Comparison of ENCODE assay signal across 33 cellular contexts in the genomic region with DNA sequence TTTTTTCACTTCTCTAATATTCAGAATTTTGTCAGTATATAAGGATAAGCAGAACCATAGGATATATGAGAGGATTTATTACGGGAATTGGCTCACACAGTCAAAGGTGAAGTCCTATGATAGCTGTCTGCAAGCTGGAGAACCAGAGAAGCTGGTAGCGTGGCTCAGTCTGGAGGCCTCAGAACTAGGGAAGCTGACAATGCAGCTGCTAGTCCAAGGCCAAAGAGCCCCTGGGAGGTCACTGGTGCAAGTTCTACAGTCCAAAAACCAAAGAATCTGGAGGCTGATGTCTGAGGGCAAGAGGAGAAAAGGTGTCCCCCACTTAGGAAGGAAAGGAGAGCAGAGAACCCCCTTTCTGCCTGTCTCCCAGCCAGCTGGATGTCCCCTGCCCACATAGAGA.
DNase-seq lines count a peak whose midpoint lies in the region; ATAC-seq, FAIRE-seq and TF ChIP-seq lines count a peak whose summit lies in the region.
"Had no signal": no experiment of that assay in that cellular context is flagged by ENCODE, and none has a peak within 500 bp of the region (broad histone marks: within the 10 kb centered on the region; RNA-seq: fewer than 3 reads in every experiment).

No MANE protein-coding gene starts in this region.

- WGBS in HepG2 (ENCODE audit: low lambda C conversion rate): 37% methylated on average over 2 of the region's 2 CpGs
- WGBS in right lobe of liver (ENCODE audit: insufficient coverage, low coverage, low lambda C conversion rate, missing lambda C conversion rate): 40% methylated on average over 1 of the region's 2 CpGs
- WGBS in esophagus muscularis mucosa: 88% methylated on average over 2 of the region's 2 CpGs

- CTCF ChIA-PET in HepG2 (lab: Yijun Ruan, JAX; ENCODE audit: low intra/inter-chr PET ratio, low total read pairs): no interaction called here

- ATAC-seq in HepG2: peak; percentile 38; the same call in 1 of the 3 replicates
- ATAC-seq in right lobe of liver: no peak
- ATAC-seq: A549; CD8-positive, alpha-beta T cell had no signal

- no peak overlapping the region for H3K27ac Mint-ChIP-seq in activated naive CD8-positive, alpha-beta T cell treated with anti-CD3 and anti-CD28 coated beads for 36 hours
- H3K27ac Mint-ChIP-seq: B cell; CD14-positive monocyte; CD4-positive, alpha-beta memory T cell; CD4-positive, alpha-beta T cell; CD4-positive, CD25-positive, alpha-beta regulatory T cell; CD8-positive, alpha-beta T cell had no signal

- in situ Hi-C loops in HepG2 (cut with HindIII; ENCODE audit: extremely low pct_ligation_motif_present, low pct_unique_long_range_greater_than_20kb): no loop called here

- no peak overlapping the region for H2AFZ ChIP-seq in HepG2 (ENCODE audit: low read length)

- no peak for TF ChIP-seq EP300 in HepG2 (IDR thresholded peaks at IDR 0.05; ENCODE audit: low read depth in 2 of 2, low read length in 2 of 2)
- no peak for TF ChIP-seq EP300 in HepG2 (CRISPR knock-in tag; IDR thresholded peaks at IDR 0.05; ENCODE audit: borderline replicate concordance)
- no peak for TF ChIP-seq EP300 in esophagus muscularis mucosa (IDR thresholded peaks at IDR 0.05)

- peaks cover 2% of the 10 kb centered on the region for H3K36me3 Mint-ChIP-seq in activated naive CD8-positive, alpha-beta T cell treated with anti-CD3 and anti-CD28 coated beads for 36 hours
- H3K36me3 Mint-ChIP-seq: CD8-positive, alpha-beta T cell had no signal

- H3K79me2 ChIP-seq in HepG2 (ENCODE audit: insufficient read depth, low read length): no peaks in the 10 kb centered on the region

- H3K4me1 ChIP-seq in HepG2 (ENCODE audit: insufficient read depth, low read length) (peaks cover 6% of the 10 kb centered on the region; the same call in 1 of the 2 replicates), right lobe of liver (no peaks in the 10 kb centered on the region), esophagus muscularis mucosa (no peaks in the 10 kb centered on the region)
- H3K4me1 ChIP-seq: A549; BE2C; BLaER1; BLaER1 treated with 17β-estradiol and CSF1 and Interleukin-3, amounts not matched to agents 10 nM and 100 nM had no signal

- H3K4me3 ChIP-seq in HepG2 (replicated peaks in 1 of 3; ENCODE audit: insufficient read depth in 1 of 3, low read depth in 2 of 3, low read length in 3 of 3): no peak overlapping the region
- no peak overlapping the region for H3K4me3 ChIP-seq in right lobe of liver
- no peak overlapping the region for H3K4me3 ChIP-seq in esophagus muscularis mucosa
- H3K4me3 ChIP-seq: A549; BLaER1; BLaER1 treated with 17β-estradiol and CSF1 and Interleukin-3, amounts not matched to agents 10 nM and 100 nM had no signal

- no peak for TF ChIP-seq CTCF in HepG2 (CRISPR knock-in tag; IDR thresholded peaks at IDR 0.05)
- TF ChIP-seq CTCF in right lobe of liver (IDR thresholded peaks at IDR 0.05): no peak
- no peak for TF ChIP-seq CTCF in esophagus muscularis mucosa (IDR thresholded peaks at IDR 0.05)

- intact Hi-C loops in HepG2 (cut with micrococcal nuclease; ENCODE audit: unreplicated experiment) (no loop called here), right lobe of liver (cut with DNase I) (no loop called here), esophagus muscularis mucosa (cut with DNase I) (no loop called here)

- peaks cover 3% of the 10 kb centered on the region for H3K4me1 Mint-ChIP-seq in activated naive CD8-positive, alpha-beta T cell treated with anti-CD3 and anti-CD28 coated beads for 36 hours
- H3K4me1 Mint-ChIP-seq: B cell; CD14-positive monocyte; CD4-positive, alpha-beta memory T cell; CD4-positive, CD25-positive, alpha-beta regulatory T cell; CD8-positive, alpha-beta memory T cell had no signal

- H3K36me3 ChIP-seq in HepG2 (replicated peaks in 1 of 2; ENCODE audit: control insufficient read depth in 1 of 2, insufficient read depth in 2 of 2, low read length in 2 of 2): 0 out of 5 replicates have a peak, but pooled peaks cover 0 to 2% of the 10 kb centered on the region in 2 experiments
- no peaks in the 10 kb centered on the region for H3K36me3 ChIP-seq in right lobe of liver
- H3K36me3 ChIP-seq in esophagus muscularis mucosa: peaks cover 0 to 10% (median 0%) of the 10 kb centered on the region in 4 donors

- TF ChIP-seq POLR2A in HepG2 (IDR thresholded peaks at IDR 0.05; ENCODE audit: insufficient read depth in 1 of 2, low read depth in 2 of 2, low read length in 2 of 2) (no peak), right lobe of liver (IDR thresholded peaks at IDR 0.05) (no peak), esophagus muscularis mucosa (IDR thresholded peaks at IDR 0.05; ENCODE audit: low read depth) (no peak)

- H3K27ac ChIP-seq in HepG2 (ENCODE audit: extremely low read length, insufficient read depth, low read length) (no peak overlapping the region), right lobe of liver (no peak overlapping the region), esophagus muscularis mucosa (replicated peaks in 1 of 4) (no peak overlapping the region)
- H3K27ac ChIP-seq: 22Rv1; A549; BLaER1; BLaER1 treated with 17β-estradiol and CSF1 and Interleukin-3, amounts not matched to agents 10 nM and 100 nM; C4-2B had no signal

- H3K27me3 Mint-ChIP-seq in activated naive CD8-positive, alpha-beta T cell treated with anti-CD3 and anti-CD28 coated beads for 36 hours: peaks cover 27% of the 10 kb centered on the region

- TF ChIP-seq RAD21 in HepG2 (CRISPR knock-in tag; IDR thresholded peaks at IDR 0.05): no peak

- no peak overlapping the region for H3K9ac ChIP-seq in HepG2 (ENCODE audit: insufficient read depth, low read depth, low read length)
- H3K9ac ChIP-seq: BLaER1; BLaER1 treated with 17β-estradiol and CSF1 and Interleukin-3, amounts not matched to agents 10 nM and 100 nM had no signal

- no peak overlapping the region for H3K4me2 ChIP-seq in HepG2 (ENCODE audit: low read depth, low read length)
- H3K4me2 ChIP-seq: A549; BLaER1; BLaER1 treated with 17β-estradiol and CSF1 and Interleukin-3, amounts not matched to agents 10 nM and 100 nM had no signal

- H3K9me3 Mint-ChIP-seq in activated naive CD8-positive, alpha-beta T cell treated with anti-CD3 and anti-CD28 coated beads for 36 hours: no peaks in the 10 kb centered on the region
- H3K9me3 Mint-ChIP-seq: CD14-positive monocyte; CD4-positive, alpha-beta memory T cell; CD4-positive, alpha-beta T cell; CD4-positive, CD25-positive, alpha-beta regulatory T cell; CD8-positive, alpha-beta T cell had no signal

- no peaks in the 10 kb centered on the region for H3K9me3 ChIP-seq in HepG2 (ENCODE audit: low read length)
- H3K9me3 ChIP-seq in right lobe of liver: no peaks in the 10 kb centered on the region
- no peaks in the 10 kb centered on the region for H3K9me3 ChIP-seq in esophagus muscularis mucosa
- H3K9me3 ChIP-seq: A549; BE2C; BLaER1; BLaER1 treated with 17β-estradiol and CSF1 and Interleukin-3, amounts not matched to agents 10 nM and 100 nM had no signal

- no peak overlapping the region for H3K4me3 Mint-ChIP-seq in activated naive CD8-positive, alpha-beta T cell treated with anti-CD3 and anti-CD28 coated beads for 36 hours
- H3K4me3 Mint-ChIP-seq: B cell; CD14-positive monocyte; CD4-positive, alpha-beta memory T cell; CD4-positive, alpha-beta T cell; CD4-positive, CD25-positive, alpha-beta regulatory T cell; CD8-positive, alpha-beta memory T cell; CD8-positive, alpha-beta T cell had no signal

- H4K20me1 ChIP-seq in HepG2 (ENCODE audit: insufficient read depth, low read length): no peaks in the 10 kb centered on the region
- H4K20me1 ChIP-seq: BLaER1; BLaER1 treated with 17β-estradiol and CSF1 and Interleukin-3, amounts not matched to agents 10 nM and 100 nM had no signal

- no peaks in the 10 kb centered on the region for H3K27me3 ChIP-seq in HepG2 (ENCODE audit: control insufficient read depth in 1 of 2, insufficient read depth in 2 of 2, low read length in 2 of 2)
- H3K27me3 ChIP-seq in right lobe of liver: no peaks in the 10 kb centered on the region
- peaks cover 0 to 13% (median 0%) of the 10 kb centered on the region in 4 donors for H3K27me3 ChIP-seq in esophagus muscularis mucosa
- H3K27me3 ChIP-seq: BE2C; BLaER1; BLaER1 treated with 17β-estradiol and CSF1 and Interleukin-3, amounts not matched to agents 10 nM and 100 nM had no signal

- DNase-seq in HepG2 (ENCODE audit: low spot score) (no peak), right lobe of liver (no peak), esophagus muscularis mucosa (ENCODE audit: extremely low spot score) (peak; percentile 72)
- DNase-seq in activated naive CD8-positive, alpha-beta T cell treated with anti-CD3 and anti-CD28 coated beads for 36 hours: no peak
- DNase-seq: 8988T; ACHN; AML-193; BE2C; C1 segment of cervical spinal cord; Caco-2; Calu3; CD4-positive, alpha-beta memory T cell; CD4-positive, alpha-beta T cell; CD4-positive, CD25-positive, alpha-beta regulatory T cell; CD8-positive, alpha-beta memory T cell; CD8-positive, alpha-beta T cell; COR-L47; DMS 273 treated with DMSO at 0.1 percent for 48 hours; DMS153; DMS53; DMS79; DMS79 treated with DMSO at 0.1 percent for 48 hours; DND-41; EL had no signal

- BruUV-seq in HepG2 (replicated peaks; lab: Mats Ljungman, UMichigan): no TSS peak

- POLR2A ChIA-PET in HepG2 (lab: Yijun Ruan, JAX): no interaction called here

- FAIRE-seq in HepG2 (lab: Jason Lieb, UNC): no peak
- FAIRE-seq: A204.1, A549, D721Med had no signal

TF ChIP-seq in HepG2, 621 proteins besides CTCF, POLR2A, EP300 and RAD21 (continues in another document):
- no peak for TF ChIP-seq ZKSCAN8 (CRISPR knock-in tag; IDR thresholded peaks at IDR 0.05; ENCODE audit: borderline replicate concordance)
- TF ChIP-seq ZNF784 (CRISPR knock-in tag; IDR thresholded peaks at IDR 0.05; ENCODE audit: borderline replicate concordance): no peak
- TF ChIP-seq ZBTB21 (CRISPR knock-in tag; IDR thresholded peaks at IDR 0.05): no peak
- TF ChIP-seq, protein P1, sequence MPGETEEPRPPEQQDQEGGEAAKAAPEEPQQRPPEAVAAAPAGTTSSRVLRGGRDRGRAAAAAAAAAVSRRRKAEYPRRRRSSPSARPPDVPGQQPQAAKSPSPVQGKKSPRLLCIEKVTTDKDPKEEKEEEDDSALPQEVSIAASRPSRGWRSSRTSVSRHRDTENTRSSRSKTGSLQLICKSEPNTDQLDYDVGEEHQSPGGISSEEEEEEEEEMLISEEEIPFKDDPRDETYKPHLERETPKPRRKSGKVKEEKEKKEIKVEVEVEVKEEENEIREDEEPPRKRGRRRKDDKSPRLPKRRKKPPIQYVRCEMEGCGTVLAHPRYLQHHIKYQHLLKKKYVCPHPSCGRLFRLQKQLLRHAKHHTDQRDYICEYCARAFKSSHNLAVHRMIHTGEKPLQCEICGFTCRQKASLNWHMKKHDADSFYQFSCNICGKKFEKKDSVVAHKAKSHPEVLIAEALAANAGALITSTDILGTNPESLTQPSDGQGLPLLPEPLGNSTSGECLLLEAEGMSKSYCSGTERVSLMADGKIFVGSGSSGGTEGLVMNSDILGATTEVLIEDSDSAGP (CRISPR knock-in tag; IDR thresholded peaks at IDR 0.05; ENCODE audit: borderline replicate concordance): no peak
- TF ChIP-seq STAT5B (CRISPR knock-in tag; IDR thresholded peaks at IDR 0.05): no peak
